Comparison of ENCODE assay signal across 8 cellular contexts in the genomic region with DNA sequence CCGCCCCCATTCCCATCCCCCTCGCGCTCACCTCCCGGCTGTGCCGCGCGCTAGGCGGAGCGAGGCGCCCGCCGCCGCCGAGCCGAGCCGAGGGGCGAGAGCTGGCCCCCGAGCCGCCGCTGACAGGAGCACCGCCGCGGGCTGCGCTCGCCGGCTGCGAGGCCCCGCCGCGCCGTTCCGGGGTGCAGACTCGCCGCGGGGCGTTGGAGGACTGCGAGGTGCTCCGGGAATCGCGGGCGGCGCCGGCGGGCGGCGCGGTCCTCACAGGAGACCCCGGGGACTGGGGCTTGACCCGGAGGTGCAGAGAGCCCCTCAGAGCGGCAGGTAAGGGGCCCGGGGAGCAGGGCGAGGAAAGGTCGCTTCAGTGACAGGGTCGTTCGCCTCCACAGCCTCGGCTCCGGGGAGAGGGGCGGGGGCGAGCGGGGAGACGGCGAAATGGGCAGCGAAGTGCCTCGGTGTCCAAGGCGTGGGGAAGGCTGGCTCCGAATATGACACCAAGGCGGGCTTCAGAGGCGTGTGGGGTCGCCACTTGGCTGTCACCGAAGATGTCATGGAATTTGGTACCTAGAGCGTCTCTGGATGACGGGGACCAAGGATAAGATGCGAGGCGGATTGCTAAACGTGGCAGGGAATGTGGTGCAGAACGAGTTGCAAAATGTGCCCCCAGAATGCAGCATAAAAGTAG.
DNase-seq lines count a peak whose midpoint lies in the region; ATAC-seq lines count a peak whose summit lies in the region.

No MANE protein-coding gene starts in this region.

- H3K4me3 Mint-ChIP-seq in T-helper 2 cell treated with Interferon-gamma antibody and Interleukin-4, amounts not matched to agents 5 μg/mL and 100 μg/mL, for 36 hours: peak overlapping the region; percentile 82

- peak overlapping the region; percentile 89 for H3K27ac ChIP-seq in caudate nucleus (ENCODE audit: low read depth, low read length)

- H3K9me3 Mint-ChIP-seq in T-helper 2 cell treated with Interferon-gamma antibody and Interleukin-4, amounts not matched to agents 5 μg/mL and 100 μg/mL, for 36 hours: no peaks in the 10 kb centered on the region

- DNase-seq in NCI-H1694 treated with DMSO at 0.1 percent for 48 hours (lab: John Stamatoyannopoulos, UW) (peak; percentile 54), NCI-H1694 (lab: John Stamatoyannopoulos, UW) (no peak), caudate nucleus (lab: John Stamatoyannopoulos, UW) (peak in 31 of 61 donors; percentile 6 to 64 (median 36)), left kidney (ENCODE audit: low read depth, low spot score) (peak; percentile 82), dedifferentiated amniotic fluid mesenchymal stem cell (ENCODE audit: extremely low spot score) (no peak)
- no peak for DNase-seq in T-helper 2 cell treated with Interferon-gamma antibody and Interleukin-4, amounts not matched to agents 5 μg/mL and 100 μg/mL, for 36 hours (ENCODE audit: low spot score)
- peak; percentile 52 for DNase-seq in stimulated activated CD4-positive, alpha-beta T cell treated with anti-CD3 and anti-CD28 coated beads, Interleukin-4, amount 100 ng/mL, for 24 hours

- peaks cover 23% of the 10 kb centered on the region for H3K4me1 Mint-ChIP-seq in T-helper 2 cell treated with Interferon-gamma antibody and Interleukin-4, amounts not matched to agents 5 μg/mL and 100 μg/mL, for 36 hours (ENCODE audit: low read depth)

- H3K27ac Mint-ChIP-seq in T-helper 2 cell treated with Interferon-gamma antibody and Interleukin-4, amounts not matched to agents 5 μg/mL and 100 μg/mL, for 36 hours: no peak overlapping the region

- no peaks in the 10 kb centered on the region for H3K36me3 Mint-ChIP-seq in T-helper 2 cell treated with Interferon-gamma antibody and Interleukin-4, amounts not matched to agents 5 μg/mL and 100 μg/mL, for 36 hours (ENCODE audit: low read depth)

- ATAC-seq in HG03196 (IDR thresholded peaks at IDR 0.05; ENCODE audit: unreplicated experiment): peak; percentile 31

- peaks cover 65% of the 10 kb centered on the region for H3K27me3 Mint-ChIP-seq in T-helper 2 cell treated with Interferon-gamma antibody and Interleukin-4, amounts not matched to agents 5 μg/mL and 100 μg/mL, for 36 hours (ENCODE audit: low read depth)

Comparison
In these comparisons a context has a peak if more than half of its experiments do, and no peak if none do; other contexts are left out.
1. DNase-seq: peak in NCI-H1694 treated with DMSO at 0.1 percent for 48 hours (single experiment), caudate nucleus (31 of 61), left kidney (single experiment) and stimulated activated CD4-positive, alpha-beta T cell treated with anti-CD3 and anti-CD28 coated beads, Interleukin-4, amount 100 ng/mL, for 24 hours (single experiment); none in NCI-H1694 (single experiment), T-helper 2 cell treated with Interferon-gamma antibody and Interleukin-4, amounts not matched to agents 5 μg/mL and 100 μg/mL, for 36 hours (single experiment) and dedifferentiated amniotic fluid mesenchymal stem cell (single experiment).